ENCODE assay signal across 8 cellular contexts in the genomic region with DNA sequence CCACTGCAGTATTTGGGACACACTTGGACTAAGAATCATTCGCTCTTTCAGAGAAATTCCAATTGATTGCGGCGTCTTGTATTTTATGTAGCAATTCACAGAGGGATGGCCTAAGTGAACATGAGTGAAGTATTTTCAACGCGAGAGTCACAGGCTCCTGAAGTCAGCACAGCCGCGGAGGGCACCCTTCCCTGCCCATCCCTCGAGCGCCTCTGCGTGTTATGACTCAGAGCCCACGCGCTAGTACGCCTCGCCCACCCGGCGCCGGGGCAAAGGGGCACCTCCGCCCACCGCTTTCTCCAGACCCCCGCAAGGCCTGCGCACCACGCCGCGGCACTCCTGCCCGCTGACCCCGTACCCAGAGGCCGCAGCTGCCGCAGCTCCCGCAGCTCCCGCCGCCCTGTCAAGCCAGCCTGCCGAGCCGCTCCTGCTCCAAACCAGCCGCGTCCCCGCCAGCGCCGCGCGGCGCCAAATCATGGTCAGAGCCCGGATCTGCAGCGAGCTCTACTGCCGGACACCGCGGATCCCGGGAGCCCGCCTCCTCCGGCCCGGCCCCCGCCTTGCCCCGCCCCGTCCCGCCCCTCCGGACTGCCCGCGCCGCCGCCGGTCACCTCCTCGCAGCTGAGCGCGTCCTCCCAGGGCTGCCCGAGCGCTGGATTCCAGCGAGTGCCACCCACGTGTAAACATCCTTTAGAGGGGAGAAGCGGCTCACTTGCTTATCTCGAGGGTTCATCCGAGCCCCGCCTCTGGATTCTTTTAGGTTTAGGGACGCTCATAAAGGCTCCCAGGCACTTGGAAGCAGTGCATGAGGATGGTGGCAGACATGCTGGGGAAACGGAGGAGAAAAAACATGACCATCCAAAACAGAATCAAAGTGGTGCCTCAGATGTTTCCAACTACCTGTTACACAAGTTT. TPM values are rescaled to one million over a fixed set of nuclear protein-coding genes. Genes with fewer than 3 reads are reported as not detected.
DNase-seq lines count a peak whose midpoint lies in the region; ATAC-seq, FAIRE-seq and TF ChIP-seq lines count a peak whose summit lies in the region.

TSS of gene GLRX2 (minus strand) at position 509 of the 915 bp plus-strand sequence. CDS start at position 477, 32 bp downstream.

- DNase-seq in AG08395 (ENCODE audit: low spot score) (peak; percentile 96), NCI-H2227 (lab: John Stamatoyannopoulos, UW; ENCODE audit: unreplicated experiment) (peak; percentile 89), bronchial epithelial cell (ENCODE audit: low read depth) (peak; percentile 66), inferior parietal cortex (ENCODE audit: extremely low spot score) (peak; percentile 83), smooth muscle cell of the brain vasculature (ENCODE audit: low read depth, low spot score) (peak; percentile 50)

- FAIRE-seq in bronchial epithelial cell (lab: Jason Lieb, UNC), result no peak

- peak; percentile 94 for ATAC-seq in GM18867 (IDR thresholded peaks at IDR 0.05; ENCODE audit: unreplicated experiment)
- peak; percentile 94 for ATAC-seq in HG03095 (IDR thresholded peaks at IDR 0.05; ENCODE audit: unreplicated experiment)

- TF ChIP-seq CTCF in WI38 (IDR thresholded peaks at IDR 0.05; ENCODE audit: low read depth, low read length) (no peak), bronchial epithelial cell (IDR thresholded peaks at IDR 0.05; ENCODE audit: insufficient read depth, low read length, severe bottlenecking) (no peak)

- H3K36me3 ChIP-seq in bronchial epithelial cell (ENCODE audit: control insufficient read depth, insufficient read depth, low read length), result peaks cover 3% of the 10 kb centered on the region

- peak within 1 kb of the TSS; percentile 71 for H3K4me3 ChIP-seq in WI38 (ENCODE audit: low read depth, low read length)
- H3K4me3 ChIP-seq in bronchial epithelial cell (ENCODE audit: low read depth, low read length), result peak within 1 kb of the TSS; percentile 69

- no peaks in the 10 kb centered on the region for H3K27me3 ChIP-seq in bronchial epithelial cell (ENCODE audit: control insufficient read depth, insufficient read depth, low read length)

RNA-seq across cellular contexts. Expression of gene GLRX2, which starts in this region (rescaled TPM):
- total RNA-seq in bronchial epithelial cell, result 5.0 and 10.1 TPM in 2 replicates

Comparison
In these comparisons a context has a peak if more than half of its experiments do, and no peak if none do; other contexts are left out.
1. Peak in every context shown above with its lines: DNase-seq, ATAC-seq and H3K4me3 ChIP-seq.